In genomic region chr6:33314515-33314942, GRCh38 we compare ENCODE assay signal across 1 cellular context.
TF ChIP-seq lines count a peak whose summit lies in the region.

No MANE protein-coding gene starts in this region.

TF ChIP-seq in GM23338, 12 proteins besides CTCF, POLR2A, EP300 and RAD21 (continued from another document):
- TF ChIP-seq REST (IDR thresholded peaks at IDR 0.05; ENCODE audit: unreplicated experiment) (no peak), ETS1 (IDR thresholded peaks at IDR 0.05) (no peak), POLR2AphosphoS5 (IDR thresholded peaks at IDR 0.05; ENCODE audit: low read depth) (no peak; the same call in 1 of the 2 replicates), ZNF331 (CRISPR knock-in tag; IDR thresholded peaks at IDR 0.05; ENCODE audit: low read depth) (no peak), NANOG (IDR thresholded peaks at IDR 0.05; ENCODE audit: borderline replicate concordance) (no peak)
